ENCODE assay signal across 1 cellular context in genomic region chr10:18424200-18424599, GRCh38.
TF ChIP-seq lines count a peak whose summit lies in the region.

No MANE protein-coding gene starts in this region.

TF ChIP-seq in GM23338, 12 proteins besides CTCF, POLR2A, EP300 and RAD21 (continued from another document):
- TF ChIP-seq ZNF462 (CRISPR knock-in tag; IDR thresholded peaks at IDR 0.05): no peak
